In the genomic region with DNA sequence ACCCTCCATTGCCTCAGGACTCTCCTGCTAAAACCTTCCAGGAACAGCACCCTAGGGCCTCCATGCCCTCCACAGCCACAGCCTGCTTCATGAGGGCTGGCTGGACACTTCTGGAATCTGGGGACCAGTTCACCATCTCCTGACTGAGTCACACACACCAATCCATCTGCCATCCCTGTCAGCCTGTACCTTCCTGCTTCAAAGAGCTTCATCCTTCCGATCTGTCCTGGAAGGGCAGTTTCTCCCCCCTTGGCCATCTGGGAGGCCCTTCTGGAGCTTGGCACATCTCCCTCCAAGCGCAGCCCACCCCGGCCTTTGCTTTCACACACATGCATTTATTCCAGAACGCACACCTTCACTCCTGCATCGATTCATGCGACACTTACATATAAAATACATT, we compare ENCODE assay signal across 24 cellular contexts. TPM values are rescaled to one million over a fixed set of nuclear protein-coding genes. Genes with fewer than 3 reads are reported as not detected.
A peak's percentile ranks its signal among the peaks of the same experiment; 100 is the strongest.
DNase-seq lines count a peak whose midpoint lies in the region; ATAC-seq, FAIRE-seq and TF ChIP-seq lines count a peak whose summit lies in the region.
"Had no signal": no experiment of that assay in that cellular context is flagged by ENCODE, and none has a peak within 500 bp of the region (broad histone marks: within the 10 kb centered on the region; RNA-seq: fewer than 3 reads in every experiment).

No MANE protein-coding gene starts in this region.

- TF ChIP-seq POLR2A in GM12891 (IDR thresholded peaks at IDR 0.05; ENCODE audit: low read depth, low read length), result no peak

- peak overlapping the region in 9 of 10 donors; percentile 40 to 82 (median 74) for H3K4me3 Mint-ChIP-seq in naive thymus-derived CD8-positive, alpha-beta T cell
- H3K4me3 Mint-ChIP-seq in stimulated activated naive B cell treated with anti-CD40 and anti-IgM and Interleukin-4, amounts not matched to agents 10 μg/mL and 1 μg/mL and 100 μg/mL, for 72 hours, result no peak overlapping the region
- H3K4me3 Mint-ChIP-seq: endodermal cell; T-helper 2 cell treated with Interferon-gamma antibody and Interleukin-4, amounts not matched to agents 5 μg/mL and 100 μg/mL, for 36 hours had no signal

- H3K4me1 Mint-ChIP-seq in naive thymus-derived CD8-positive, alpha-beta T cell, result peaks cover 55 to 90% (median 81%) of the 10 kb centered on the region in 4 donors
- peaks cover 40 to 61% of the 10 kb centered on the region in 2 donors for H3K4me1 Mint-ChIP-seq in stimulated activated naive B cell treated with anti-CD40 and anti-IgM and Interleukin-4, amounts not matched to agents 10 μg/mL and 1 μg/mL and 100 μg/mL, for 72 hours
- H3K4me1 Mint-ChIP-seq: endodermal cell had no signal

- FAIRE-seq in GM12891 (lab: Jason Lieb, UNC), result no peak

- H3K9me3 Mint-ChIP-seq in naive thymus-derived CD8-positive, alpha-beta T cell, result peaks cover 0 to 3% (median 0%) of the 10 kb centered on the region in 9 donors
- no peaks in the 10 kb centered on the region for H3K9me3 Mint-ChIP-seq in stimulated activated naive B cell treated with anti-CD40 and anti-IgM and Interleukin-4, amounts not matched to agents 10 μg/mL and 1 μg/mL and 100 μg/mL, for 72 hours
- H3K9me3 Mint-ChIP-seq: endodermal cell; T-helper 2 cell treated with Interferon-gamma antibody and Interleukin-4, amounts not matched to agents 5 μg/mL and 100 μg/mL, for 36 hours had no signal

- POLR2A ChIA-PET in naive thymus-derived CD8-positive, alpha-beta T cell (lab: Charles Lee), result interaction anchor here (1.4 to 10.3 kb wide), 6 partner anchors 11 to 206 kb away, joined by 3 to 421 read pairs (median 58); a partner anchor contains a TSS

- H3K27ac Mint-ChIP-seq in naive thymus-derived CD8-positive, alpha-beta T cell, result peak overlapping the region; percentile 86 to 99 (median 92)
- H3K27ac Mint-ChIP-seq in stimulated activated naive B cell treated with anti-CD40 and anti-IgM and Interleukin-4, amounts not matched to agents 10 μg/mL and 1 μg/mL and 100 μg/mL, for 72 hours, result no peak overlapping the region
- H3K27ac Mint-ChIP-seq: endodermal cell had no signal

- no peak for ATAC-seq in naive thymus-derived CD8-positive, alpha-beta T cell
- ATAC-seq in HG03571 (IDR thresholded peaks at IDR 0.05; ENCODE audit: unreplicated experiment), result no peak
- ATAC-seq in stimulated activated naive B cell treated with anti-CD40 and anti-IgM and Interleukin-4, amounts not matched to agents 10 μg/mL and 1 μg/mL and 100 μg/mL, for 72 hours (replicated peaks), result no peak
- ATAC-seq: gastrocnemius medialis; stimulated activated naive CD8-positive, alpha-beta T cell treated with anti-CD3 and anti-CD28 coated beads, Interleukin-15, Interleukin-2, amounts not matched to agents 100 U/mL and 50 U/mL, for 24 hours had no signal

- H3K27me3 Mint-ChIP-seq in naive thymus-derived CD8-positive, alpha-beta T cell, result peaks cover 0 to 2% (median 0%) of the 10 kb centered on the region in 5 donors
- H3K27me3 Mint-ChIP-seq in stimulated activated naive B cell treated with anti-CD40 and anti-IgM and Interleukin-4, amounts not matched to agents 10 μg/mL and 1 μg/mL and 100 μg/mL, for 72 hours, result no peaks in the 10 kb centered on the region

- peak; percentile 20 for DNase-seq in NCI-H2171 treated with DMSO at 0.1 percent for 48 hours (lab: John Stamatoyannopoulos, UW)
- no peak for DNase-seq in NCI-H2171 (lab: John Stamatoyannopoulos, UW)
- DNase-seq in NCI-H1694 (lab: John Stamatoyannopoulos, UW), result peak; percentile 32
- DNase-seq in cerebellar nuclear complex (lab: John Stamatoyannopoulos, UW), result peak; percentile 76 to 79
- DNase-seq in naive thymus-derived CD8-positive, alpha-beta T cell, result no peak
- DNase-seq in GM12891 (ENCODE audit: insufficient read length, low spot score), result no peak
- DNase-seq in stimulated activated naive B cell treated with anti-CD40 and anti-IgM and Interleukin-4, amounts not matched to agents 10 μg/mL and 1 μg/mL and 100 μg/mL, for 72 hours, result no peak
- DNase-seq: 8988T; activated CD4-positive, alpha-beta T cell treated with anti-CD3 and anti-CD28 coated beads, Interleukin-2, amount 50 U/mL, for 48 hours; activated gamma-delta T cell treated with Interleukin-2 at 50 U/mL for 16 hours; AML-193; aorta; esophagus squamous epithelium; gastrocnemius medialis; NCI-H1092 treated with DMSO at 0.1 percent for 48 hours; NCI-H2081; stimulated activated CD4-positive, alpha-beta T cell treated with anti-CD3 and anti-CD28 coated beads, Interleukin-4, amount 100 ng/mL, for 24 hours; stimulated activated naive CD8-positive, alpha-beta T cell treated with anti-CD3 and anti-CD28 coated beads, Interleukin-15, Interleukin-2, amounts not matched to agents 100 U/mL and 50 U/mL, for 24 hours; WERI-Rb-1 had no signal

- peaks cover 5 to 37% (median 19%) of the 10 kb centered on the region in 3 donors for H3K36me3 Mint-ChIP-seq in naive thymus-derived CD8-positive, alpha-beta T cell
- H3K36me3 Mint-ChIP-seq in stimulated activated naive B cell treated with anti-CD40 and anti-IgM and Interleukin-4, amounts not matched to agents 10 μg/mL and 1 μg/mL and 100 μg/mL, for 72 hours, result peaks cover 0 to 7% of the 10 kb centered on the region in 2 donors

TF ChIP-seq in GM12891, 5 proteins besides CTCF, POLR2A, EP300 and RAD21:
- TF ChIP-seq PAX5 (IDR thresholded peaks at IDR 0.05; ENCODE audit: insufficient read depth, low read length, severe bottlenecking) (no peak), POLR2AphosphoS5 (IDR thresholded peaks at IDR 0.05; ENCODE audit: low read depth, low read length) (no peak), POU2F2 (IDR thresholded peaks at IDR 0.05; ENCODE audit: low read depth, low read length) (no peak), TAF1 (IDR thresholded peaks at IDR 0.05; ENCODE audit: low read depth, low read length) (no peak), SPI1 (IDR thresholded peaks at IDR 0.05; ENCODE audit: low read depth, low read length) (no peak)

RNA-seq across cellular contexts. Expression of a gene that starts 13.1 kb away (rescaled TPM):
- total RNA-seq in naive thymus-derived CD8-positive, alpha-beta T cell, result 100 to 1,000 TPM; 135 to 141 TPM
- polyA plus RNA-seq in naive thymus-derived CD8-positive, alpha-beta T cell, result 100 to 1,000 TPM; 115 to 196 (median 146) TPM
- polyA plus RNA-seq in GM12891 (2012; ENCODE audit: low read depth, missing spikeins), result 16.0 TPM

RNA-seq across cellular contexts. Expression of a gene that starts 15.6 kb away (rescaled TPM):
- 10 to 100 TPM; 54.8 to 62.0 TPM for total RNA-seq in naive thymus-derived CD8-positive, alpha-beta T cell
- 10 to 100 TPM; 22.4 to 32.6 (median 31.7) TPM for polyA plus RNA-seq in naive thymus-derived CD8-positive, alpha-beta T cell
- polyA plus RNA-seq in GM12891 (2012; ENCODE audit: low read depth, missing spikeins), result 11.8 TPM

RNA-seq across cellular contexts. Expression of a gene that starts 35.0 kb away (rescaled TPM):
- total RNA-seq in naive thymus-derived CD8-positive, alpha-beta T cell, result 1 to 10 TPM; 1.6 to 1.7 TPM
- polyA plus RNA-seq in naive thymus-derived CD8-positive, alpha-beta T cell, result not detected
- 11.3 TPM for polyA plus RNA-seq in GM12891 (2012; ENCODE audit: low read depth, missing spikeins)
- total RNA-seq: H4, NCI-H460 had no signal

Comparison
In these comparisons a context has a peak if more than half of its experiments do, and no peak if none do; other contexts are left out.
1. DNase-seq: peak in NCI-H2171 treated with DMSO at 0.1 percent for 48 hours (single experiment), NCI-H1694 (single experiment) and cerebellar nuclear complex (2 of 2); none in NCI-H2171 (single experiment), naive thymus-derived CD8-positive, alpha-beta T cell (0 of 10), GM12891 (single experiment) and stimulated activated naive B cell treated with anti-CD40 and anti-IgM and Interleukin-4, amounts not matched to agents 10 μg/mL and 1 μg/mL and 100 μg/mL, for 72 hours (single experiment).
2. H3K4me3 Mint-ChIP-seq: peak in naive thymus-derived CD8-positive, alpha-beta T cell (9 of 10); none in stimulated activated naive B cell treated with anti-CD40 and anti-IgM and Interleukin-4, amounts not matched to agents 10 μg/mL and 1 μg/mL and 100 μg/mL, for 72 hours (0 of 2).